8 cellular contexts compared by ENCODE assay signal in genomic region chr1:28091043-28091781, GRCh38. TPM values are rescaled to one million over a fixed set of nuclear protein-coding genes. Genes with fewer than 3 reads are reported as not detected.
DNase-seq lines count a peak whose midpoint lies in the region; ATAC-seq, FAIRE-seq and TF ChIP-seq lines count a peak whose summit lies in the region.

No MANE protein-coding gene starts in this region.

- peaks cover 6 to 23% (median 19%) of the 10 kb centered on the region in 4 donors for H3K4me1 ChIP-seq in liver (ENCODE audit: control insufficient read depth in 4 of 4, insufficient read depth in 4 of 4, low read length in 3 of 4)

- ATAC-seq in central memory CD8-positive, alpha-beta T cell (replicated peaks; ENCODE audit: extremely low read depth, poor library complexity, severe bottlenecking): no peak
- no peak for ATAC-seq in HG03521 (IDR thresholded peaks at IDR 0.05; ENCODE audit: unreplicated experiment)

- peaks cover 13% of the 10 kb centered on the region for H3K36me3 Mint-ChIP-seq in central memory CD8-positive, alpha-beta T cell (ENCODE audit: insufficient read depth)

- WGBS in liver: 24% methylated on average over 6 of the region's 6 CpGs

- H3K27ac Mint-ChIP-seq in central memory CD8-positive, alpha-beta T cell (ENCODE audit: low read depth): peak overlapping the region; percentile 52

- H3K27me3 Mint-ChIP-seq in central memory CD8-positive, alpha-beta T cell: no peaks in the 10 kb centered on the region

- FAIRE-seq in GM12891 (lab: Jason Lieb, UNC): peak; percentile 89

- no peak overlapping the region for H3K27ac ChIP-seq in liver (ENCODE audit: low read depth in 1 of 2, low read length in 2 of 2)

- peak; percentile 38 for DNase-seq in 8988T
- DNase-seq in GM12891 (ENCODE audit: insufficient read length, low spot score): no peak
- peak; percentile 34 to 77 for DNase-seq in NCI-H446 (lab: John Stamatoyannopoulos, UW)
- DNase-seq in activated CD4-positive, CD25-positive, alpha-beta regulatory T cell treated with anti-CD3 and anti-CD28 coated beads, Interleukin-2, amount 50 U/mL, for 72 hours: peak; percentile 73
- peak; percentile 70 to 76 for DNase-seq in central memory CD8-positive, alpha-beta T cell (ENCODE audit: low spot score in 2 of 2)
- peak; percentile 37 for DNase-seq in stimulated activated CD8-positive, alpha-beta memory T cell treated with anti-CD3 and anti-CD28 coated beads, Interleukin-12 subunit alpha, Interleukin-12 subunit beta, amount 100 ng/mL, for 24 hours (ENCODE audit: extremely low read depth)

- no peaks in the 10 kb centered on the region for H3K27me3 ChIP-seq in liver (ENCODE audit: control insufficient read depth in 4 of 4, insufficient read depth in 4 of 4, low read length in 3 of 4)

- H3K4me3 ChIP-seq in liver (ENCODE audit: low read depth in 1 of 3, low read length in 3 of 3): no peak overlapping the region

- peaks cover 38% of the 10 kb centered on the region for H3K4me1 Mint-ChIP-seq in central memory CD8-positive, alpha-beta T cell

- no peaks in the 10 kb centered on the region for H3K36me3 ChIP-seq in liver (ENCODE audit: control insufficient read depth in 4 of 4, insufficient read depth in 3 of 4, low read depth in 1 of 4, low read length in 3 of 4)

- H3K4me3 Mint-ChIP-seq in central memory CD8-positive, alpha-beta T cell: peak overlapping the region; percentile 99

- peak; percentile 92 to 96 for TF ChIP-seq RAD21 in liver (IDR thresholded peaks at IDR 0.05)

- TF ChIP-seq CTCF in liver (IDR thresholded peaks at IDR 0.05; ENCODE audit: low read depth, low read length, missing input control): peak; percentile 84

- TF ChIP-seq POLR2A in GM12891 (IDR thresholded peaks at IDR 0.05; ENCODE audit: low read depth, low read length): no peak

- no peaks in the 10 kb centered on the region for H3K9me3 Mint-ChIP-seq in central memory CD8-positive, alpha-beta T cell

- no peak overlapping the region for H3K9ac ChIP-seq in liver (ENCODE audit: low read depth in 1 of 2, low read length in 2 of 2)

- no peaks in the 10 kb centered on the region for H3K9me3 ChIP-seq in liver (ENCODE audit: control insufficient read depth in 4 of 4, low read length in 3 of 4)

TF ChIP-seq in GM12891, 5 proteins besides CTCF, POLR2A, EP300 and RAD21:
- TF ChIP-seq POU2F2 (IDR thresholded peaks at IDR 0.05; ENCODE audit: low read depth, low read length) (peak; percentile 58; the same call in 1 of the 2 replicates), SPI1 (IDR thresholded peaks at IDR 0.05; ENCODE audit: low read depth, low read length) (no peak)

TF ChIP-seq in liver, 16 proteins besides CTCF, POLR2A, EP300 and RAD21:
- peak in 1 of 2 donors; percentile 23 for TF ChIP-seq RXRA (IDR thresholded peaks at IDR 0.05)
- no peak for TF ChIP-seq TAF1 (conservative IDR thresholded peaks at IDR 0.05)
- TF ChIP-seq EGR1 (IDR thresholded peaks at IDR 0.05; ENCODE audit: low read depth in 2 of 2): no peak
- TF ChIP-seq MAX (IDR thresholded peaks at IDR 0.05): no peak
- no peak for TF ChIP-seq ZBTB33 (IDR thresholded peaks at IDR 0.05)
- TF ChIP-seq GABPA (IDR thresholded peaks at IDR 0.05 in 1 of 2, conservative IDR thresholded peaks at IDR 0.05 in 1 of 2): peak in 1 of 2 donors; percentile 38
- no peak for TF ChIP-seq ATF3 (IDR thresholded peaks at IDR 0.05)
- no peak for TF ChIP-seq HNF4G (IDR thresholded peaks at IDR 0.05)
- no peak for TF ChIP-seq FOXA2 (IDR thresholded peaks at IDR 0.05)
- TF ChIP-seq REST (IDR thresholded peaks at IDR 0.05): no peak
- no peak for TF ChIP-seq SP1 (IDR thresholded peaks at IDR 0.05)
- no peak for TF ChIP-seq JUND (IDR thresholded peaks at IDR 0.05)
- no peak for TF ChIP-seq HNF4A (conservative IDR thresholded peaks at IDR 0.05)
- TF ChIP-seq YY1 (IDR thresholded peaks at IDR 0.05): peak; percentile 30
- no peak for TF ChIP-seq FOXA1 (IDR thresholded peaks at IDR 0.05)
- TF ChIP-seq NR2F2 (IDR thresholded peaks at IDR 0.05): no peak

RNA-seq across cellular contexts. Expression of gene EYA3, which starts 2.8 kb away (rescaled TPM):
- 10.0 TPM for polyA plus RNA-seq in GM12891 (2012; ENCODE audit: low read depth, missing spikeins)
- 10 to 100 TPM in 1 of 2 donors, 1 to 10 TPM in 1; 8.0 to 12.6 TPM for total RNA-seq in liver
- polyA plus RNA-seq in liver: 1 to 10 TPM; 3.6 to 4.1 TPM
